ENCODE assay signal across 7 cellular contexts in genomic region chr1:203306970-203307541, GRCh38. TPM values are rescaled to one million over a fixed set of nuclear protein-coding genes. Genes with fewer than 3 reads are reported as not detected.
DNase-seq lines count a peak whose midpoint lies in the region; ATAC-seq and TF ChIP-seq lines count a peak whose summit lies in the region.

No MANE protein-coding gene starts in this region.

- peaks cover 43% of the 10 kb centered on the region for H4K20me1 ChIP-seq in Karpas-422 (ENCODE audit: insufficient read depth, low read depth, low read length)
- peaks cover 39% of the 10 kb centered on the region for H4K20me1 ChIP-seq in hepatocyte (ENCODE audit: insufficient read depth, poor library complexity, severe bottlenecking)

- TF ChIP-seq CTCF in hepatocyte (IDR thresholded peaks at IDR 0.05; ENCODE audit: poor library complexity) (no peak), spleen (IDR thresholded peaks at IDR 0.05 in 8 of 11, conservative IDR thresholded peaks at IDR 0.05 in 3 of 11) (no peak)

- DNase-seq in Karpas-422 (peak; percentile 64), hepatocyte (ENCODE audit: low spot score) (peak; percentile 36), spleen (peak; percentile 89), NOMO-1 treated with DMSO at 0.1 percent for 48 hours (lab: John Stamatoyannopoulos, UW; ENCODE audit: unreplicated experiment) (no peak)
- peak; percentile 63 for DNase-seq in activated naive CD4-positive, alpha-beta T cell treated with anti-CD3 and anti-CD28 coated beads, Interleukin-2, amount 50 U/mL, for 16 hours

- H3K9me2 ChIP-seq in Karpas-422 (replicated peaks; ENCODE audit: insufficient read depth, low read length), result no peaks in the 10 kb centered on the region
- H3K9me2 ChIP-seq in hepatocyte (replicated peaks; ENCODE audit: insufficient read depth), result no peaks in the 10 kb centered on the region

- H3K4me2 ChIP-seq in Karpas-422 (ENCODE audit: low read depth, low read length, poor library complexity, severe bottlenecking), result peak overlapping the region; percentile 96
- H3K4me2 ChIP-seq in hepatocyte, result peak overlapping the region; percentile 81

- ATAC-seq in GM21723 (IDR thresholded peaks at IDR 0.05; ENCODE audit: unreplicated experiment) (no peak), GM21529 (IDR thresholded peaks at IDR 0.05; ENCODE audit: unreplicated experiment) (no peak)

- 54% methylated on average over 21 of the region's 21 CpGs for WGBS in hepatocyte (ENCODE audit: low lambda C conversion rate, missing lambda C conversion rate)
- 17 to 34% (median 30%) methylated on average over 19 to 21 of the region's 21 CpGs for WGBS in spleen, 5 donors

- H3K27me3 ChIP-seq in Karpas-422 (ENCODE audit: low read length) (no peaks in the 10 kb centered on the region), hepatocyte (no peaks in the 10 kb centered on the region), spleen (replicated peaks in 1 of 7) (no peaks in the 10 kb centered on the region)

- peaks cover 30% of the 10 kb centered on the region for H3K36me3 ChIP-seq in Karpas-422 (ENCODE audit: insufficient read depth, low read length)
- no peaks in the 10 kb centered on the region for H3K36me3 ChIP-seq in hepatocyte (replicated peaks; ENCODE audit: insufficient read depth, low read depth)
- peaks cover 0 to 53% (median 34%) of the 10 kb centered on the region in 6 donors for H3K36me3 ChIP-seq in spleen

- no peaks in the 10 kb centered on the region for H3K9me3 ChIP-seq in Karpas-422 (ENCODE audit: low read length)
- H3K9me3 ChIP-seq in hepatocyte (ENCODE audit: low read depth), result no peaks in the 10 kb centered on the region
- H3K9me3 ChIP-seq in spleen, result no peaks in the 10 kb centered on the region

- peaks cover 65% of the 10 kb centered on the region for H3K4me1 ChIP-seq in Karpas-422 (ENCODE audit: low read length)
- H3K4me1 ChIP-seq in hepatocyte (ENCODE audit: insufficient read depth), result peaks cover 31% of the 10 kb centered on the region
- peaks cover 45 to 85% (median 80%) of the 10 kb centered on the region in 6 donors for H3K4me1 ChIP-seq in spleen

- H3K4me3 ChIP-seq in Karpas-422 (ENCODE audit: low read length) (peak overlapping the region; percentile 89), hepatocyte (peak overlapping the region; percentile 99), spleen (peak overlapping the region; percentile 63 to 100 (median 93))

- H3K79me2 ChIP-seq in Karpas-422 (ENCODE audit: low read length) (peaks cover 37% of the 10 kb centered on the region), hepatocyte (peaks cover 42% of the 10 kb centered on the region)

- H3K9ac ChIP-seq in Karpas-422 (ENCODE audit: low read length), result peak overlapping the region; percentile 99

- H2AFZ ChIP-seq in Karpas-422 (ENCODE audit: low read length) (no peak overlapping the region), hepatocyte (no peak overlapping the region)

- intact Hi-C loops in spleen (cut with DNase I; ENCODE audit: low total_unique reads), result loop anchor here (5.0 kb wide), 1 partner anchor 35 kb away; no protein-coding TSS in a partner anchor

- TF ChIP-seq POLR2A in spleen (IDR thresholded peaks at IDR 0.05), result no peak

- H3K27ac ChIP-seq in Karpas-422 (ENCODE audit: low read length), result peak overlapping the region; percentile 95
- H3K27ac ChIP-seq in hepatocyte, result peak overlapping the region; percentile 96
- H3K27ac ChIP-seq in spleen, result peak overlapping the region; percentile 68 to 100 (median 99)

RNA-seq across cellular contexts. Expression of gene BTG2, which starts 1.7 kb away (rescaled TPM):
- 245 and 258 TPM in 2 replicates for total RNA-seq in Karpas-422 (2014; rRNA removed; shearing (Covaris generic); ENCODE audit: low replicate concordance)
- total RNA-seq in hepatocyte, result 192 and 197 TPM in 2 replicates
- polyA plus RNA-seq in hepatocyte, result 253 and 274 TPM in 2 replicates
- total RNA-seq in spleen, result 100 to 1,000 TPM; 104 to 186 (median 153) TPM
- 10 to 100 TPM; 55.5 to 93.1 (median 69.3) TPM for polyA plus RNA-seq in spleen

RNA-seq across cellular contexts. Expression of gene FMOD, which starts 43.9 kb away (rescaled TPM):
- total RNA-seq in Karpas-422 (2014; rRNA removed; shearing (Covaris generic); ENCODE audit: low replicate concordance), result 2.2 and 3.6 TPM in 2 replicates
- total RNA-seq in hepatocyte, result 118 and 132 TPM in 2 replicates
- 125 and 161 TPM in 2 replicates for polyA plus RNA-seq in hepatocyte
- total RNA-seq in spleen, result 10 to 100 TPM; 11.6 to 30.0 (median 21.1) TPM
- polyA plus RNA-seq in spleen, result 1 to 10 TPM; 4.5 to 8.4 (median 4.9) TPM
